1 cellular context compared by ENCODE assay signal in genomic region chr7:101155303-101155702, GRCh38.
TF ChIP-seq lines count a peak whose summit lies in the region.

No MANE protein-coding gene starts in this region.

TF ChIP-seq in endothelial cell of umbilical vein, 7 proteins besides CTCF, POLR2A, EP300 and RAD21:
- TF ChIP-seq MYC (IDR thresholded peaks at IDR 0.05; ENCODE audit: low read depth, low read length) (no peak), EZH2 (IDR thresholded peaks at IDR 0.05; ENCODE audit: borderline replicate concordance, low read depth, low read length, severe bottlenecking) (peak; percentile 6)
